In the genomic region with DNA sequence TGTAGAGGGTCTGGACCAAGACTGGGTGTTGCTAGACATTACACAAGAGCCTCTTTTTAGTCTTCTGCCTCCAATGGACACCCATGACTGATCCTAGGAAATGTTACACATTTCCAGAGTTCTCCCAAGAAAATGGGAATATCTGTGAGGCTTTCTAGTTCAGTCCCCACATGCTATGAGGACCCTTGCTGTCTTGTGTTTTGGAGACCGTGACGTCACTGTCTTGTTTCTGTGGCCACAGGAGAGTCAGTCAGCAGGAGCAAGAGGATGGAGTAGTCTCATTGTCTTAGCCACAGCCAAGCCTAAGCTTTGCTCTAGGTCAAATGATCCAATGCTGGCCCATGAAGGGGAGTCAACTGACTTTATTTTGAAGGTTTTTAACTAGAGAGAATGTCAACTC, we compare ENCODE assay signal across 2 cellular contexts.
A peak's percentile ranks its signal among the peaks of the same experiment; 100 is the strongest.
TF ChIP-seq lines count a peak whose summit lies in the region.

No MANE protein-coding gene starts in this region.

TF ChIP-seq in HepG2, 621 proteins besides CTCF, POLR2A, EP300 and RAD21:
- TF ChIP-seq ATF7 (IDR thresholded peaks at IDR 0.05) (peak; percentile 72), ATF7 (CRISPR knock-in tag; IDR thresholded peaks at IDR 0.05) (no peak), CREB1 (IDR thresholded peaks at IDR 0.05) (peak; percentile 96), CREB1 (CRISPR knock-in tag; IDR thresholded peaks at IDR 0.05) (no peak), ZNF75D (CRISPR knock-in tag; IDR thresholded peaks at IDR 0.05; ENCODE audit: borderline replicate concordance) (no peak)

TF ChIP-seq in K562, 482 proteins besides CTCF, POLR2A, EP300 and RAD21:
- TF ChIP-seq EZH2 (IDR thresholded peaks at IDR 0.05; ENCODE audit: borderline replicate concordance, low read depth, low read length): no peak
- no peak for TF ChIP-seq HES1 (IDR thresholded peaks at IDR 0.05; ENCODE audit: low read depth)
- TF ChIP-seq ATF1 (CRISPR knock-in tag; IDR thresholded peaks at IDR 0.05): no peak
- TF ChIP-seq ATF1 (tag; IDR thresholded peaks at IDR 0.05): 0 out of 2 replicates have a peak, but pooled peaks have one; percentile 14
